ENCODE assay signal across 8 cellular contexts in the genomic region with DNA sequence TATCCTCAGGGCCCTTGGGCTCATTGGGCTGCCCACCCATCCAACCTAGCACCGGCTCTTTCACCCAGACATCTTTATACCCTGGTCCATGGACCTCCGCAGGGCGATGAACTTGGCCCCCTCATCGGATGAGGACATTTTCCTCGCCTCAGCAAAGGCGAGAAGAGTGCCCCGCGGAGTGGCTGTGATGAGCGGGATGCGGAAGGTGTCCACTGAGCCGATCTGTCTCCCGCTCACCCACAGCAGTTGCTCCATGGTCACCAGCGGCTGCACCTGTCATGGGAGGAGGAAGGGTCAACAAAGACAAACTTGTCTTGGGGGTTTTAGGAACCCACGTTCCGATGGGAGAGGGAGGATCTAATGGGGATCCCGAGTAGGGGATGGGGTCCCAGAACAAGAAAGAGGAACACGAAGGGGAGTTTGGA. TPM values are rescaled to one million over a fixed set of nuclear protein-coding genes. Genes with fewer than 3 reads are reported as not detected.
DNase-seq lines count a peak whose midpoint lies in the region; ATAC-seq, FAIRE-seq and TF ChIP-seq lines count a peak whose summit lies in the region.

No MANE protein-coding gene starts in this region.

- H3K27ac Mint-ChIP-seq in activated T-helper 2 cell treated with anti-CD3 and anti-CD28 coated beads, Interferon-gamma antibody, Interleukin-2, Interleukin-4, amounts not matched to agents 10 μg/mL and 5 μg/mL and 100 μg/mL, durations not matched to agents 14 hours and 24 hours and 36 hours, result peak overlapping the region; percentile 93
- peak overlapping the region; percentile 91 for H3K27ac Mint-ChIP-seq in stimulated activated memory B cell treated with anti-CD40 and anti-IgM and Interleukin-4, amounts not matched to agents 10 μg/mL and 1 μg/mL and 100 μg/mL, for 72 hours

- FAIRE-seq in H54 (lab: Jason Lieb, UNC), result no peak

- ATAC-seq in stimulated activated memory B cell treated with anti-CD40 and anti-IgM and Interleukin-4, amounts not matched to agents 10 μg/mL and 1 μg/mL and 100 μg/mL, for 72 hours, result no peak
- no peak for ATAC-seq in GM21447 (IDR thresholded peaks at IDR 0.05; ENCODE audit: unreplicated experiment)

- no peaks in the 10 kb centered on the region for H3K9me3 Mint-ChIP-seq in activated T-helper 2 cell treated with anti-CD3 and anti-CD28 coated beads, Interferon-gamma antibody, Interleukin-2, Interleukin-4, amounts not matched to agents 10 μg/mL and 5 μg/mL and 100 μg/mL, durations not matched to agents 14 hours and 24 hours and 36 hours
- no peaks in the 10 kb centered on the region for H3K9me3 Mint-ChIP-seq in stimulated activated memory B cell treated with anti-CD40 and anti-IgM and Interleukin-4, amounts not matched to agents 10 μg/mL and 1 μg/mL and 100 μg/mL, for 72 hours

- H3K36me3 Mint-ChIP-seq in activated T-helper 2 cell treated with anti-CD3 and anti-CD28 coated beads, Interferon-gamma antibody, Interleukin-2, Interleukin-4, amounts not matched to agents 10 μg/mL and 5 μg/mL and 100 μg/mL, durations not matched to agents 14 hours and 24 hours and 36 hours (ENCODE audit: low read depth), result peaks cover 13% of the 10 kb centered on the region
- H3K36me3 Mint-ChIP-seq in stimulated activated memory B cell treated with anti-CD40 and anti-IgM and Interleukin-4, amounts not matched to agents 10 μg/mL and 1 μg/mL and 100 μg/mL, for 72 hours, result peaks cover 31% of the 10 kb centered on the region

- no peaks in the 10 kb centered on the region for H3K27me3 Mint-ChIP-seq in activated T-helper 2 cell treated with anti-CD3 and anti-CD28 coated beads, Interferon-gamma antibody, Interleukin-2, Interleukin-4, amounts not matched to agents 10 μg/mL and 5 μg/mL and 100 μg/mL, durations not matched to agents 14 hours and 24 hours and 36 hours (ENCODE audit: low read depth)
- H3K27me3 Mint-ChIP-seq in stimulated activated memory B cell treated with anti-CD40 and anti-IgM and Interleukin-4, amounts not matched to agents 10 μg/mL and 1 μg/mL and 100 μg/mL, for 72 hours, result no peaks in the 10 kb centered on the region

- peak overlapping the region; percentile 97 for H3K4me3 Mint-ChIP-seq in activated T-helper 2 cell treated with anti-CD3 and anti-CD28 coated beads, Interferon-gamma antibody, Interleukin-2, Interleukin-4, amounts not matched to agents 10 μg/mL and 5 μg/mL and 100 μg/mL, durations not matched to agents 14 hours and 24 hours and 36 hours (ENCODE audit: low read depth)
- peak overlapping the region; percentile 96 for H3K4me3 Mint-ChIP-seq in stimulated activated memory B cell treated with anti-CD40 and anti-IgM and Interleukin-4, amounts not matched to agents 10 μg/mL and 1 μg/mL and 100 μg/mL, for 72 hours

- TF ChIP-seq CTCF in HL-60 (IDR thresholded peaks at IDR 0.05; ENCODE audit: insufficient read depth, low read length), result no peak

- no peaks in the 10 kb centered on the region for H3K9me3 ChIP-seq in iPS-18c (ENCODE audit: control insufficient read depth, insufficient read depth, low read length)

- peak overlapping the region; percentile 66 for H3K27ac ChIP-seq in HL-60 (replicated peaks)

- DNase-seq in HL-60 (ENCODE audit: low read depth in 1 of 2, low spot score in 1 of 2) (no peak), NOMO-1 treated with dmso at 0.1 percent for 144 hours (lab: John Stamatoyannopoulos, UW; ENCODE audit: unreplicated experiment) (no peak), H54 (ENCODE audit: insufficient read length, low spot score) (no peak)
- DNase-seq in activated T-helper 2 cell treated with anti-CD3 and anti-CD28 coated beads, Interferon-gamma antibody, Interleukin-2, Interleukin-4, amounts not matched to agents 10 μg/mL and 5 μg/mL and 100 μg/mL, durations not matched to agents 14 hours and 24 hours and 36 hours (ENCODE audit: low spot score), result no peak
- no peak for DNase-seq in activated CD4-positive, CD25-positive, alpha-beta regulatory T cell treated with anti-CD3 and anti-CD28 coated beads, Interleukin-2, amount 50 U/mL, for 72 hours

- peak overlapping the region; percentile 95 for H3K4me3 ChIP-seq in HL-60 (replicated peaks; ENCODE audit: insufficient read depth, low read length)
- peak overlapping the region; percentile 82 for H3K4me3 ChIP-seq in iPS-18c (ENCODE audit: insufficient read depth, low read depth, low read length)

- intact Hi-C loops in activated T-helper 2 cell treated with anti-CD3 and anti-CD28 coated beads, Interferon-gamma antibody, Interleukin-2, Interleukin-4, amounts not matched to agents 10 μg/mL and 5 μg/mL and 100 μg/mL, durations not matched to agents 14 hours and 24 hours and 36 hours (cut with micrococcal nuclease), result loop anchor here (2.0 to 5.0 kb wide), 2 partner anchors 35 to 40 kb away; a partner anchor contains a TSS

- no peak for TF ChIP-seq POLR2A in H54 (IDR thresholded peaks at IDR 0.05; ENCODE audit: low read depth, low read length)

- H3K27me3 ChIP-seq in HL-60 (ENCODE audit: insufficient read depth, poor library complexity, severe bottlenecking), result no peaks in the 10 kb centered on the region

- peaks cover 13% of the 10 kb centered on the region for H3K4me1 Mint-ChIP-seq in activated T-helper 2 cell treated with anti-CD3 and anti-CD28 coated beads, Interferon-gamma antibody, Interleukin-2, Interleukin-4, amounts not matched to agents 10 μg/mL and 5 μg/mL and 100 μg/mL, durations not matched to agents 14 hours and 24 hours and 36 hours (ENCODE audit: low read depth)
- H3K4me1 Mint-ChIP-seq in stimulated activated memory B cell treated with anti-CD40 and anti-IgM and Interleukin-4, amounts not matched to agents 10 μg/mL and 1 μg/mL and 100 μg/mL, for 72 hours, result peaks cover 28% of the 10 kb centered on the region

RNA-seq across cellular contexts. Expression of a gene that starts 0.7 kb away (rescaled TPM):
- 21.3 and 21.6 TPM in 2 replicates for total RNA-seq in activated T-helper 2 cell treated with anti-CD3 and anti-CD28 coated beads, Interferon-gamma antibody, Interleukin-2, Interleukin-4, amounts not matched to agents 10 μg/mL and 5 μg/mL and 100 μg/mL, durations not matched to agents 14 hours and 24 hours and 36 hours

RNA-seq across cellular contexts. Expression of a gene that starts 16.9 kb away (rescaled TPM):
- 0.18 TPM in 1 of 2 replicates, not detected in the other for total RNA-seq in activated T-helper 2 cell treated with anti-CD3 and anti-CD28 coated beads, Interferon-gamma antibody, Interleukin-2, Interleukin-4, amounts not matched to agents 10 μg/mL and 5 μg/mL and 100 μg/mL, durations not matched to agents 14 hours and 24 hours and 36 hours

RNA-seq across cellular contexts. Expression of a gene that starts 34.4 kb away (rescaled TPM):
- total RNA-seq in activated T-helper 2 cell treated with anti-CD3 and anti-CD28 coated beads, Interferon-gamma antibody, Interleukin-2, Interleukin-4, amounts not matched to agents 10 μg/mL and 5 μg/mL and 100 μg/mL, durations not matched to agents 14 hours and 24 hours and 36 hours, result 116 and 120 TPM in 2 replicates

RNA-seq across cellular contexts. Expression of a gene that starts 35.6 kb away (rescaled TPM):
- total RNA-seq in activated T-helper 2 cell treated with anti-CD3 and anti-CD28 coated beads, Interferon-gamma antibody, Interleukin-2, Interleukin-4, amounts not matched to agents 10 μg/mL and 5 μg/mL and 100 μg/mL, durations not matched to agents 14 hours and 24 hours and 36 hours, result 76.3 and 76.5 TPM in 2 replicates

RNA-seq across cellular contexts. Expression of a gene that starts 40.0 kb away (rescaled TPM):
- 4.8 and 4.9 TPM in 2 replicates for total RNA-seq in activated T-helper 2 cell treated with anti-CD3 and anti-CD28 coated beads, Interferon-gamma antibody, Interleukin-2, Interleukin-4, amounts not matched to agents 10 μg/mL and 5 μg/mL and 100 μg/mL, durations not matched to agents 14 hours and 24 hours and 36 hours
